8 cellular contexts compared by ENCODE assay signal in genomic region chr1:10980094-10980577, GRCh38. TPM values are rescaled to one million over a fixed set of nuclear protein-coding genes. Genes with fewer than 3 reads are reported as not detected.
A peak's percentile ranks its signal among the peaks of the same experiment; 100 is the strongest.
DNase-seq lines count a peak whose midpoint lies in the region; ATAC-seq, FAIRE-seq and TF ChIP-seq lines count a peak whose summit lies in the region.

No MANE protein-coding gene starts in this region.

- H3K36me3 ChIP-seq in ES-I3 (ENCODE audit: insufficient read depth, low read length), result no peaks in the 10 kb centered on the region
- no peaks in the 10 kb centered on the region for H3K36me3 ChIP-seq in pancreas
- no peaks in the 10 kb centered on the region for H3K36me3 ChIP-seq in CD4-positive, alpha-beta memory T cell (ENCODE audit: insufficient read depth, low read length)

- peak overlapping the region; percentile 58 for H3K4me3 Mint-ChIP-seq in WTC11
- H3K4me3 Mint-ChIP-seq in CD4-positive, alpha-beta memory T cell, result no peak overlapping the region

- H3K36me3 Mint-ChIP-seq in WTC11, result no peaks in the 10 kb centered on the region
- no peaks in the 10 kb centered on the region for H3K36me3 Mint-ChIP-seq in CD4-positive, alpha-beta memory T cell

- peak overlapping the region; percentile 9; the same call in 1 of the 2 replicates for H3K9ac ChIP-seq in ES-I3 (ENCODE audit: low read depth, low read length)

- CTCF ChIA-PET in WTC11 (lab: Charles Lee), result interaction anchor here (0.5 to 1.7 kb wide), 18 partner anchors 9 to 1152 kb away, joined by 3 to 8 read pairs (median 4); partner anchors contain the start of gene TARDBP
- CTCF ChIA-PET in CD4-positive, alpha-beta memory T cell (lab: Charles Lee; ENCODE audit: partially characterized antibody), result no interaction called here

- H3K4me3 ChIP-seq in pancreas, result peak overlapping the region in 2 of 4 donors; percentile 13 to 28
- H3K4me3 ChIP-seq in CD4-positive, alpha-beta memory T cell (ENCODE audit: low read length in 2 of 2), result no peak overlapping the region

- H3K9me3 Mint-ChIP-seq in WTC11, result no peaks in the 10 kb centered on the region
- H3K9me3 Mint-ChIP-seq in CD4-positive, alpha-beta memory T cell, result no peaks in the 10 kb centered on the region

- peak overlapping the region; percentile 23 to 80 (median 52) for H3K27ac ChIP-seq in pancreas
- H3K27ac ChIP-seq in CD4-positive, alpha-beta memory T cell (ENCODE audit: low read depth, low read length), result no peak overlapping the region

- no peaks in the 10 kb centered on the region for H3K27me3 ChIP-seq in pancreas
- H3K27me3 ChIP-seq in CD4-positive, alpha-beta memory T cell (ENCODE audit: insufficient read depth, low read length), result peaks cover 4% of the 10 kb centered on the region

- H3K27me3 Mint-ChIP-seq in WTC11 (ENCODE audit: low read depth), result no peaks in the 10 kb centered on the region; the same call in 1 of the 2 replicates
- peaks cover 13 to 16% of the 10 kb centered on the region in 2 donors for H3K27me3 Mint-ChIP-seq in CD4-positive, alpha-beta memory T cell

- WGBS in pancreas, 2 donors, result 7% methylated on average over 15 of the region's 15 CpGs

- POLR2A ChIA-PET in WTC11 (lab: Charles Lee), result interaction anchor here (1.0 to 1.7 kb wide), 3 partner anchors 22 to 51 kb away, joined by 3 to 8 read pairs (median 3); no protein-coding TSS in a partner anchor
- POLR2A ChIA-PET in CD4-positive, alpha-beta memory T cell (lab: Charles Lee; ENCODE audit: partially characterized antibody), result no interaction called here

- H3K4me1 ChIP-seq in ES-I3 (ENCODE audit: insufficient read depth, low read length) (peaks cover 23% of the 10 kb centered on the region), pancreas (peaks cover 0 to 8% (median 0%) of the 10 kb centered on the region in 3 donors)
- H3K4me1 ChIP-seq in CD4-positive, alpha-beta memory T cell (ENCODE audit: insufficient read depth, low read length), result no peaks in the 10 kb centered on the region

- intact Hi-C loops in cardiac septum (cut with DNase I), result no loop called here
- intact Hi-C loops in pancreas (cut with DNase I), result no loop called here
- intact Hi-C loops in CD4-positive, alpha-beta memory T cell (cut with micrococcal nuclease), result no loop called here

- H3K9me3 ChIP-seq in ES-I3 (ENCODE audit: control insufficient read depth, insufficient read depth, low read length), result no peaks in the 10 kb centered on the region
- no peaks in the 10 kb centered on the region for H3K9me3 ChIP-seq in pancreas
- H3K9me3 ChIP-seq in CD4-positive, alpha-beta memory T cell (ENCODE audit: control insufficient read depth in 1 of 2, low read length in 2 of 2), result no peaks in the 10 kb centered on the region

- FAIRE-seq in pancreas (lab: Jason Lieb, UNC), result peak; percentile 60

- peaks cover 51% of the 10 kb centered on the region for H3K4me1 Mint-ChIP-seq in WTC11
- peaks cover 0 to 4% (median 2%) of the 10 kb centered on the region in 4 donors for H3K4me1 Mint-ChIP-seq in CD4-positive, alpha-beta memory T cell

- DNase-seq in WTC11 (ENCODE audit: low spot score), result peak; percentile 95
- DNase-seq in cardiac septum (ENCODE audit: low spot score), result peak; percentile 86
- peak; percentile 85 to 95 (median 93) for DNase-seq in pancreas
- DNase-seq in NCI-H82 (lab: John Stamatoyannopoulos, UW), result no peak
- no peak for DNase-seq in CD4-positive, alpha-beta memory T cell
- no peak for DNase-seq in activated CD4-positive, CD25-positive, alpha-beta regulatory T cell (lab: John Stamatoyannopoulos, UW)
- DNase-seq in NCI-H774 (lab: John Stamatoyannopoulos, UW), result no peak

- TF ChIP-seq CTCF in WTC11 (IDR thresholded peaks at IDR 0.05) (peak; percentile 22; the same call in 1 of the 2 replicates), pancreas (IDR thresholded peaks at IDR 0.05) (peak in 3 of 4 donors; percentile 15 to 33 (median 28))

- ATAC-seq in WTC11, result peak; percentile 98
- peak; percentile 92 to 96 (median 94) for ATAC-seq in pancreas

- H3K27ac Mint-ChIP-seq in WTC11, result peak overlapping the region; percentile 84
- no peak overlapping the region for H3K27ac Mint-ChIP-seq in CD4-positive, alpha-beta memory T cell

TF ChIP-seq in WTC11, 78 proteins besides CTCF, POLR2A, EP300 and RAD21:
- TF ChIP-seq FOXP4 (CRISPR knock-in tag; IDR thresholded peaks at IDR 0.05), result 0 out of 2 replicates have a peak, but pooled peaks have one; percentile 23
- TF ChIP-seq HMGXB4 (CRISPR knock-in tag; IDR thresholded peaks at IDR 0.05), result no peak
- TF ChIP-seq ARID4B (CRISPR knock-in tag; IDR thresholded peaks at IDR 0.05; ENCODE audit: borderline replicate concordance), result 0 out of 2 replicates have a peak, but pooled peaks have one; percentile 28
TF ChIP-seq in WTC11: peak in this region for 2.

RNA-seq across cellular contexts. Expression of gene TARDBP, which starts 32.3 kb away (rescaled TPM):
- total RNA-seq in WTC11 (2021), result 185 to 228 TPM (median 197 TPM) in 3 replicates
- 102 TPM for total RNA-seq in cardiac septum
- total RNA-seq in pancreas, result 10 to 100 TPM; 43.3 to 74.7 (median 53.7) TPM
- 10 to 100 TPM; 47.8 to 84.7 TPM for polyA plus RNA-seq in pancreas
- 100 to 1,000 TPM; 194 to 195 TPM for total RNA-seq in CD4-positive, alpha-beta memory T cell
- polyA plus RNA-seq in CD4-positive, alpha-beta memory T cell, result 10 to 100 TPM; 54.0 to 99.4 TPM

Comparison
In these comparisons a context has a peak if more than half of its experiments do, and no peak if none do; other contexts are left out.
1. DNase-seq: peak in WTC11 (single experiment), cardiac septum (single experiment) and pancreas (6 of 6); none in NCI-H82 (single experiment), CD4-positive, alpha-beta memory T cell (0 of 5), activated CD4-positive, CD25-positive, alpha-beta regulatory T cell (0 of 4) and NCI-H774 (single experiment).